In the genomic region with DNA sequence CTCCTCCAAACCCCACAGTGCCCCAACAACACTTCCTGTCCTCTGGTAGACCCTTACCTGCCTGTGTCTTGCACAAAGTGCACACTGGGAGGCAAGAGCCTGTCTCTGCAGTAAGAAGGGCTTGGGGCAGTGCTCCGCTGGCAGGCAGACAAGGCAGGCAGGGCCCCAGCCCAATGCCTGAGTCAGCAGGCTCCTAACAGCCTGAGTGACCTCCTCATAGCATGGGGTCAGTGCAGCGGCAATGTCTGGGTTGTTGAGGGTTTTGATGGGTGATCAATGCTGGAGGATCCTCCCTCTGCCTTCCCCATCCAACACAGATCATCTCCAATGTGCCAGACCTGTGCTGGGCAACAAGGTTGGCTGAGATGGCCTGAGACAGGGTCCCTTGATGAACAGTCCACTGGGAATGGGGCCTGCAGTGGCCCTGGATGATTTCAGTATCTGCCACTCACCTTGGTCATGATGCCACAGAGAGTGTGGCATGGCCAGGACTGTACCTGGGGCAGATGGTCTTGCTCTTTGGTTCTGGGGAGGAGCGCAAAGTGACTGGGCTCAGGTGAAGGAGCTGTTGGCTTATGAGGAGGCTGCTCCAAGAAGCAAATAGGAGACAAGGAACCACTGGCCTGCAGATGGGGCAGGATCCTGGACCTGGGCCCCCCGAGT, we compare ENCODE assay signal across 14 cellular contexts. TPM values are rescaled to one million over a fixed set of nuclear protein-coding genes. Genes with fewer than 3 reads are reported as not detected.
A peak's percentile ranks its signal among the peaks of the same experiment; 100 is the strongest.
DNase-seq lines count a peak whose midpoint lies in the region; ATAC-seq and TF ChIP-seq lines count a peak whose summit lies in the region.
"Had no signal": no experiment of that assay in that cellular context is flagged by ENCODE, and none has a peak within 500 bp of the region (broad histone marks: within the 10 kb centered on the region; RNA-seq: fewer than 3 reads in every experiment).

No MANE protein-coding gene starts in this region.

- DNase-seq in activated CD8-positive, alpha-beta T cell treated with anti-CD3 and anti-CD28 coated beads for 36 hours: no peak
- DNase-seq in activated CD8-positive, alpha-beta T cell treated with anti-CD3 and anti-CD28 coated beads, Interleukin-2, amount 10 ng/mL, durations not matched to agents 7 days and 5 days: no peak
- peak; percentile 34 for DNase-seq in amniotic epithelial cell (ENCODE audit: low read depth)
- DNase-seq in fibroblast of the aortic adventitia (ENCODE audit: low read depth): peak; percentile 35
- DNase-seq in stimulated activated effector memory CD8-positive, alpha-beta T cell treated with anti-CD3 and anti-CD28 coated beads, Interleukin-12 subunit alpha, Interleukin-12 subunit beta, amount 100 ng/mL, for 72 hours (ENCODE audit: low spot score in 2 of 2): peak in 1 of 2 donors; percentile 42
- DNase-seq in hepatic stellate cell (ENCODE audit: low spot score): no peak
- DNase-seq in COLO829 (ENCODE audit: low spot score): no peak
- DNase-seq in OCI-M1 (lab: John Stamatoyannopoulos, UW): no peak
- DNase-seq: activated CD4-positive, CD25-positive, alpha-beta regulatory T cell treated with anti-CD3 and anti-CD28 coated beads, Interleukin-2, amount 50 U/mL, for 72 hours; kidney glomerular epithelial cell; MM.1S; NCI-H2171; SW 1271 had no signal

- peak overlapping the region; percentile 21 for H3K27ac Mint-ChIP-seq in activated CD8-positive, alpha-beta T cell treated with anti-CD3 and anti-CD28 coated beads for 36 hours
- no peak overlapping the region for H3K27ac Mint-ChIP-seq in activated CD8-positive, alpha-beta T cell treated with anti-CD3 and anti-CD28 coated beads, Interleukin-2, amount 10 ng/mL, durations not matched to agents 7 days and 5 days
- peak overlapping the region; percentile 80 for H3K27ac Mint-ChIP-seq in stimulated activated effector memory CD8-positive, alpha-beta T cell treated with anti-CD3 and anti-CD28 coated beads, Interleukin-12 subunit alpha, Interleukin-12 subunit beta, amount 100 ng/mL, for 72 hours
- H3K27ac Mint-ChIP-seq: nephron had no signal

- POLR2A ChIA-PET in activated CD8-positive, alpha-beta T cell treated with anti-CD3 and anti-CD28 coated beads for 36 hours (lab: Charles Lee): interaction anchor here (1.0 kb wide), 1 partner anchor 18 kb away, joined by 3 read pairs; no protein-coding TSS in a partner anchor
- POLR2A ChIA-PET in activated CD8-positive, alpha-beta T cell treated with anti-CD3 and anti-CD28 coated beads, Interleukin-2, amount 10 ng/mL, durations not matched to agents 7 days and 5 days (lab: Charles Lee): no interaction called here

- TF ChIP-seq CTCF in activated CD8-positive, alpha-beta T cell treated with anti-CD3 and anti-CD28 coated beads for 36 hours (IDR thresholded peaks at IDR 0.05): no peak
- no peak for TF ChIP-seq CTCF in fibroblast of the aortic adventitia (IDR thresholded peaks at IDR 0.05; ENCODE audit: insufficient read depth, low read length)

- H3K36me3 Mint-ChIP-seq in activated CD8-positive, alpha-beta T cell treated with anti-CD3 and anti-CD28 coated beads for 36 hours (ENCODE audit: low read depth): peaks cover 3% of the 10 kb centered on the region
- peaks cover 8% of the 10 kb centered on the region for H3K36me3 Mint-ChIP-seq in activated CD8-positive, alpha-beta T cell treated with anti-CD3 and anti-CD28 coated beads, Interleukin-2, amount 10 ng/mL, durations not matched to agents 7 days and 5 days (ENCODE audit: low read depth)
- H3K36me3 Mint-ChIP-seq in stimulated activated effector memory CD8-positive, alpha-beta T cell treated with anti-CD3 and anti-CD28 coated beads, Interleukin-12 subunit alpha, Interleukin-12 subunit beta, amount 100 ng/mL, for 72 hours: peaks cover 48% of the 10 kb centered on the region

- no peak overlapping the region for H3K4me3 ChIP-seq in fibroblast of the aortic adventitia (ENCODE audit: low read depth, low read length)

- H3K27me3 Mint-ChIP-seq in activated CD8-positive, alpha-beta T cell treated with anti-CD3 and anti-CD28 coated beads for 36 hours: no peaks in the 10 kb centered on the region
- no peaks in the 10 kb centered on the region for H3K27me3 Mint-ChIP-seq in activated CD8-positive, alpha-beta T cell treated with anti-CD3 and anti-CD28 coated beads, Interleukin-2, amount 10 ng/mL, durations not matched to agents 7 days and 5 days (ENCODE audit: low read depth)

- H3K9me3 Mint-ChIP-seq in activated CD8-positive, alpha-beta T cell treated with anti-CD3 and anti-CD28 coated beads for 36 hours: no peaks in the 10 kb centered on the region
- H3K9me3 Mint-ChIP-seq in activated CD8-positive, alpha-beta T cell treated with anti-CD3 and anti-CD28 coated beads, Interleukin-2, amount 10 ng/mL, durations not matched to agents 7 days and 5 days (ENCODE audit: insufficient read depth): no peaks in the 10 kb centered on the region
- H3K9me3 Mint-ChIP-seq in stimulated activated effector memory CD8-positive, alpha-beta T cell treated with anti-CD3 and anti-CD28 coated beads, Interleukin-12 subunit alpha, Interleukin-12 subunit beta, amount 100 ng/mL, for 72 hours: no peaks in the 10 kb centered on the region
- H3K9me3 Mint-ChIP-seq: nephron had no signal

- CTCF ChIA-PET in activated CD8-positive, alpha-beta T cell treated with anti-CD3 and anti-CD28 coated beads for 36 hours (lab: Charles Lee): no interaction called here
- CTCF ChIA-PET in activated CD8-positive, alpha-beta T cell treated with anti-CD3 and anti-CD28 coated beads, Interleukin-2, amount 10 ng/mL, durations not matched to agents 7 days and 5 days (lab: Charles Lee): no interaction called here

- H3K4me1 Mint-ChIP-seq in activated CD8-positive, alpha-beta T cell treated with anti-CD3 and anti-CD28 coated beads for 36 hours (ENCODE audit: low read depth): peaks cover 4% of the 10 kb centered on the region
- peaks cover 3% of the 10 kb centered on the region for H3K4me1 Mint-ChIP-seq in activated CD8-positive, alpha-beta T cell treated with anti-CD3 and anti-CD28 coated beads, Interleukin-2, amount 10 ng/mL, durations not matched to agents 7 days and 5 days (ENCODE audit: low read depth)
- H3K4me1 Mint-ChIP-seq in stimulated activated effector memory CD8-positive, alpha-beta T cell treated with anti-CD3 and anti-CD28 coated beads, Interleukin-12 subunit alpha, Interleukin-12 subunit beta, amount 100 ng/mL, for 72 hours: peaks cover 33% of the 10 kb centered on the region
- H3K4me1 Mint-ChIP-seq: nephron had no signal

- no peak overlapping the region for H3K4me3 Mint-ChIP-seq in activated CD8-positive, alpha-beta T cell treated with anti-CD3 and anti-CD28 coated beads for 36 hours
- H3K4me3 Mint-ChIP-seq in activated CD8-positive, alpha-beta T cell treated with anti-CD3 and anti-CD28 coated beads, Interleukin-2, amount 10 ng/mL, durations not matched to agents 7 days and 5 days: no peak overlapping the region
- H3K4me3 Mint-ChIP-seq in stimulated activated effector memory CD8-positive, alpha-beta T cell treated with anti-CD3 and anti-CD28 coated beads, Interleukin-12 subunit alpha, Interleukin-12 subunit beta, amount 100 ng/mL, for 72 hours: no peak overlapping the region
- H3K4me3 Mint-ChIP-seq: nephron had no signal

- intact Hi-C loops in activated CD8-positive, alpha-beta T cell treated with anti-CD3 and anti-CD28 coated beads for 36 hours (cut with micrococcal nuclease): no loop called here

- ATAC-seq in activated CD8-positive, alpha-beta T cell treated with anti-CD3 and anti-CD28 coated beads for 36 hours: no peak
- ATAC-seq in activated CD8-positive, alpha-beta T cell treated with anti-CD3 and anti-CD28 coated beads, Interleukin-2, amount 10 ng/mL, durations not matched to agents 7 days and 5 days: no peak
- ATAC-seq in stimulated activated effector memory CD8-positive, alpha-beta T cell treated with anti-CD3 and anti-CD28 coated beads, Interleukin-12 subunit alpha, Interleukin-12 subunit beta, amount 100 ng/mL, for 72 hours: no peak

RNA-seq across cellular contexts. Expression of gene CAMK2B, which starts 55.6 kb away (rescaled TPM):
- total RNA-seq in activated CD8-positive, alpha-beta T cell treated with anti-CD3 and anti-CD28 coated beads for 36 hours: 1 to 10 TPM in 1 of 2 experiments, under 1 TPM in 1; 0.97 to 1.9 TPM
- not detected for total RNA-seq in activated CD8-positive, alpha-beta T cell treated with anti-CD3 and anti-CD28 coated beads, Interleukin-2, amount 10 ng/mL, durations not matched to agents 7 days and 5 days
- 6.4 TPM in 1 of 2 replicates, not detected in the other for total RNA-seq in fibroblast of the aortic adventitia (ENCODE audit: low replicate concordance)

Comparison
In these comparisons a context has a peak if more than half of its experiments do, and no peak if none do; other contexts are left out.
1. DNase-seq: peak in amniotic epithelial cell (single experiment) and fibroblast of the aortic adventitia (single experiment); none in activated CD8-positive, alpha-beta T cell treated with anti-CD3 and anti-CD28 coated beads for 36 hours (single experiment), activated CD8-positive, alpha-beta T cell treated with anti-CD3 and anti-CD28 coated beads, Interleukin-2, amount 10 ng/mL, durations not matched to agents 7 days and 5 days (single experiment), hepatic stellate cell (single experiment), COLO829 (single experiment) and OCI-M1 (single experiment).